ENCODE assay signal across 17 cellular contexts in genomic region chr2:232892843-232893242, GRCh38. TPM values are rescaled to one million over a fixed set of nuclear protein-coding genes. Genes with fewer than 3 reads are reported as not detected.
DNase-seq lines count a peak whose midpoint lies in the region; ATAC-seq and TF ChIP-seq lines count a peak whose summit lies in the region.
"Had no signal": no experiment of that assay in that cellular context is flagged by ENCODE, and none has a peak within 500 bp of the region (broad histone marks: within the 10 kb centered on the region; RNA-seq: fewer than 3 reads in every experiment).

No MANE protein-coding gene starts in this region.

- in situ Hi-C loops in brain microvascular endothelial cell (cut with HindIII; ENCODE audit: low pct_ligation_motif_present, low sequenced_read_pairs) = no loop called here

- DNase-seq in Right ventricle myocardium inferior (ENCODE audit: missing footprints) (peak; percentile 39), Right ventricle myocardium superior (no peak), coronary artery (ENCODE audit: low spot score) (peak; percentile 33), osteoblast (ENCODE audit: insufficient read length, low spot score, missing footprints) (peak; percentile 14), tibial artery (peak; percentile 9 to 53), NCI-H1694 (lab: John Stamatoyannopoulos, UW) (no peak), brain microvascular endothelial cell (no peak), DMS 273 treated with DMSO at 0.1 percent for 48 hours (lab: John Stamatoyannopoulos, UW) (no peak)
- DNase-seq: C1 segment of cervical spinal cord, COR-L47, DMS53, NCI-H1436 treated with DMSO at 0.1 percent for 48 hours, NCI-H2081 treated with DMSO at 0.1 percent for 48 hours, NCI-H345, NCI-H526 treated with DMSO at 0.1 percent for 48 hours, RPMI8226 had no signal

- no peaks in the 10 kb centered on the region for H4K20me1 ChIP-seq in osteoblast (ENCODE audit: insufficient read depth, low read length)

- H3K27me3 ChIP-seq in osteoblast (ENCODE audit: insufficient read depth, low read length) (no peaks in the 10 kb centered on the region), tibial artery (peaks cover 0 to 24% of the 10 kb centered on the region in 2 donors), brain microvascular endothelial cell (replicated peaks) (no peaks in the 10 kb centered on the region)

- H3K79me2 ChIP-seq in osteoblast (ENCODE audit: insufficient read depth, low read length) = no peaks in the 10 kb centered on the region

- no peaks in the 10 kb centered on the region for H3K36me3 ChIP-seq in osteoblast (ENCODE audit: insufficient read depth, low read length)
- no peaks in the 10 kb centered on the region for H3K36me3 ChIP-seq in tibial artery
- H3K36me3 ChIP-seq in brain microvascular endothelial cell (replicated peaks) = no peaks in the 10 kb centered on the region

- H3K9me3 ChIP-seq in osteoblast (ENCODE audit: low read depth, low read length) (no peaks in the 10 kb centered on the region), tibial artery (no peaks in the 10 kb centered on the region)

- H3K4me3 ChIP-seq in coronary artery = no peak overlapping the region
- H3K4me3 ChIP-seq in osteoblast (ENCODE audit: insufficient read depth, low read length) = no peak overlapping the region
- H3K4me3 ChIP-seq in tibial artery = no peak overlapping the region
- H3K4me3 ChIP-seq in brain microvascular endothelial cell (ENCODE audit: low read depth, low read length) = no peak overlapping the region

- H3K27ac ChIP-seq in coronary artery (no peak overlapping the region), osteoblast (ENCODE audit: low read depth, low read length) (no peak overlapping the region), tibial artery (no peak overlapping the region), brain microvascular endothelial cell (no peak overlapping the region)

- H3K4me1 ChIP-seq in osteoblast (ENCODE audit: insufficient read depth, low read length) (peaks cover 15% of the 10 kb centered on the region), tibial artery (no peaks in the 10 kb centered on the region)

- TF ChIP-seq CTCF in coronary artery (IDR thresholded peaks at IDR 0.05) (no peak), osteoblast (IDR thresholded peaks at IDR 0.05; ENCODE audit: extremely low read depth, low read depth, low read length) (no peak), tibial artery (IDR thresholded peaks at IDR 0.05) (no peak), brain microvascular endothelial cell (IDR thresholded peaks at IDR 0.05; ENCODE audit: low read depth, low read length, missing control alignments) (no peak)

- no peak overlapping the region for H2AFZ ChIP-seq in osteoblast (ENCODE audit: low read length)

- no peak overlapping the region for H3K4me2 ChIP-seq in osteoblast (ENCODE audit: insufficient read depth, low read length)

- intact Hi-C loops in Right ventricle myocardium inferior (cut with DNase I) (no loop called here), Right ventricle myocardium superior (cut with DNase I) (no loop called here), tibial artery (cut with DNase I; ENCODE audit: low total_unique reads) (no loop called here)

- ATAC-seq in Right ventricle myocardium inferior = no peak
- ATAC-seq in Right ventricle myocardium superior (ENCODE audit: poor library complexity) = no peak
- ATAC-seq: HCT116 had no signal

RNA-seq across cellular contexts. Expression of gene SNORC, which starts 22.8 kb away (rescaled TPM):
- total RNA-seq in Right ventricle myocardium inferior (0.46 TPM), Right ventricle myocardium superior (0.70 TPM), osteoblast (0.72 and 0.88 TPM in 2 replicates)

Comparison
In these comparisons a context has a peak if more than half of its experiments do, and no peak if none do; other contexts are left out.
1. DNase-seq: peak in Right ventricle myocardium inferior (single experiment), coronary artery (single experiment), osteoblast (single experiment) and tibial artery (2 of 2); none in Right ventricle myocardium superior (single experiment), NCI-H1694 (single experiment), brain microvascular endothelial cell (single experiment) and DMS 273 treated with DMSO at 0.1 percent for 48 hours (single experiment).